Comparison of ENCODE assay signal across 1 cellular context in the genomic region with DNA sequence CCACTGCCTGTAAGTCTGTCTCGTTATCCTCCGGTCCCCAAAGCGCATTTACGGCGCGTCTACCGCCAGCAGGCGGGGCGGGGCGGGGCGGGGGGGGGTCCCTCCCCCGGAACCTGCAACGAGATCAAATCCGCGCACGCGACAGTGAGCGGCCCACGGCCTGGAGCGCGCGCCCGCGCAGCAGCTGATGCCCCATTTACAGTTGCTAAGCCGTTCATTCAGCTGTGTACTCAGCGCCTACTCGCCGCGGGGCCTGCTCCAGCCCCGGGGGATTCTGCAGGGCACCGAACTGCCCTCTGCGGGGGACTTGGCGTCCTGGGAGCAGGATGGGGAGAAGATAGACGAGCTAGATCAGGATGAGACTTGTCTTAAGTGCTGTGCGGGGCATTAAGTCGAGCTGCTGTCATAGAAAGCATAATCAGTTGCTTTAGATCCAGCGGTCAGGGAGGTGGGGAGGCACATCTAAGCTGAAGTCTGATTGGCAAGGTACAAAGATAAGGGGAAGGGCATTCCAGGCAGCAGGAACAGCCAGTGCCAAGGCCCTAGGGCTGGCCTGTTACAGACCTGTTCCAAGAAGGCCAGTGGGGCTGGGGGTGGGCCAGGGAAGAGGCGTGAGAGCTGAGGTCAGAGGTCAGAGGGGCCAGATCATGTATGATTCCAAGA.
TF ChIP-seq lines count a peak whose summit lies in the region.

No MANE protein-coding gene starts in this region.

TF ChIP-seq in IMR-90, 13 proteins besides CTCF, POLR2A, EP300 and RAD21:
- TF ChIP-seq CEBPB (IDR thresholded peaks at IDR 0.05; ENCODE audit: low read depth, low read length): no peak
- TF ChIP-seq NFE2L2 (IDR thresholded peaks at IDR 0.05; ENCODE audit: low read depth, low read length): no peak
- no peak for TF ChIP-seq RCOR1 (IDR thresholded peaks at IDR 0.05; ENCODE audit: insufficient replicate concordance, low read length)
- TF ChIP-seq, protein P1, sequence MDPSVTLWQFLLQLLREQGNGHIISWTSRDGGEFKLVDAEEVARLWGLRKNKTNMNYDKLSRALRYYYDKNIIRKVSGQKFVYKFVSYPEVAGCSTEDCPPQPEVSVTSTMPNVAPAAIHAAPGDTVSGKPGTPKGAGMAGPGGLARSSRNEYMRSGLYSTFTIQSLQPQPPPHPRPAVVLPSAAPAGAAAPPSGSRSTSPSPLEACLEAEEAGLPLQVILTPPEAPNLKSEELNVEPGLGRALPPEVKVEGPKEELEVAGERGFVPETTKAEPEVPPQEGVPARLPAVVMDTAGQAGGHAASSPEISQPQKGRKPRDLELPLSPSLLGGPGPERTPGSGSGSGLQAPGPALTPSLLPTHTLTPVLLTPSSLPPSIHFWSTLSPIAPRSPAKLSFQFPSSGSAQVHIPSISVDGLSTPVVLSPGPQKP (IDR thresholded peaks at IDR 0.05; ENCODE audit: borderline replicate concordance, low read depth, low read length): no peak
- no peak for TF ChIP-seq CHD1 (IDR thresholded peaks at IDR 0.05; ENCODE audit: low read depth, low read length)
- TF ChIP-seq FOS (IDR thresholded peaks at IDR 0.05; ENCODE audit: low read depth, low read length): no peak
- no peak for TF ChIP-seq SMC3 (IDR thresholded peaks at IDR 0.05; ENCODE audit: low read depth, low read length)
- TF ChIP-seq RFX5 (IDR thresholded peaks at IDR 0.05; ENCODE audit: low read depth, low read length): no peak
- 0 out of 2 replicates have a peak, but pooled peaks have one; percentile 18 for TF ChIP-seq MAZ (IDR thresholded peaks at IDR 0.05; ENCODE audit: borderline replicate concordance, low read depth, low read length)
- peak; percentile 59; the same call in 1 of the 2 replicates for TF ChIP-seq BHLHE40 (IDR thresholded peaks at IDR 0.05; ENCODE audit: low read depth, low read length)
- TF ChIP-seq, protein P2, sequence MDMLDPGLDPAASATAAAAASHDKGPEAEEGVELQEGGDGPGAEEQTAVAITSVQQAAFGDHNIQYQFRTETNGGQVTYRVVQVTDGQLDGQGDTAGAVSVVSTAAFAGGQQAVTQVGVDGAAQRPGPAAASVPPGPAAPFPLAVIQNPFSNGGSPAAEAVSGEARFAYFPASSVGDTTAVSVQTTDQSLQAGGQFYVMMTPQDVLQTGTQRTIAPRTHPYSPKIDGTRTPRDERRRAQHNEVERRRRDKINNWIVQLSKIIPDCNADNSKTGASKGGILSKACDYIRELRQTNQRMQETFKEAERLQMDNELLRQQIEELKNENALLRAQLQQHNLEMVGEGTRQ (IDR thresholded peaks at IDR 0.05; ENCODE audit: low read depth, low read length): no peak
- no peak for TF ChIP-seq MAFK (IDR thresholded peaks at IDR 0.05; ENCODE audit: low read depth, low read length)
- peak; percentile 54; the same call in 1 of the 2 replicates for TF ChIP-seq MXI1 (IDR thresholded peaks at IDR 0.05; ENCODE audit: borderline replicate concordance, low read depth, low read length)
